24 cellular contexts compared by ENCODE assay signal in genomic region chr11:67230886-67231285, GRCh38. TPM values are rescaled to one million over a fixed set of nuclear protein-coding genes. Genes with fewer than 3 reads are reported as not detected.
DNase-seq lines count a peak whose midpoint lies in the region; ATAC-seq, FAIRE-seq and TF ChIP-seq lines count a peak whose summit lies in the region.
"Had no signal": no experiment of that assay in that cellular context is flagged by ENCODE, and none has a peak within 500 bp of the region (broad histone marks: within the 10 kb centered on the region; RNA-seq: fewer than 3 reads in every experiment).

No MANE protein-coding gene starts in this region.

- TF ChIP-seq RAD21 in H1 (IDR thresholded peaks at IDR 0.05 in 1 of 2, conservative IDR thresholded peaks at IDR 0.05 in 1 of 2; ENCODE audit: low read depth in 2 of 2, low read length in 2 of 2): no peak

- H3K27ac Mint-ChIP-seq in activated naive CD4-positive, alpha-beta T cell treated with anti-CD3 and anti-CD28 coated beads, Interleukin-2, amount 10 ng/mL, durations not matched to agents 7 days and 5 days: peak overlapping the region; percentile 28
- no peak overlapping the region for H3K27ac Mint-ChIP-seq in activated naive CD4-positive, alpha-beta T cell treated with anti-CD3 and anti-CD28 coated beads, Interleukin-2, amount 50 U/mL, for 72 hours
- no peak overlapping the region for H3K27ac Mint-ChIP-seq in WTC11
- H3K27ac Mint-ChIP-seq: B cell, HFFc6 had no signal

- H4K5ac ChIP-seq in H1 (ENCODE audit: insufficient read length, low read depth, low read length): no peak overlapping the region

- H3K4me3 ChIP-seq in H1 (ENCODE audit: extremely low read depth in 1 of 4, insufficient read depth in 2 of 4, low read depth in 3 of 4, low read length in 4 of 4): no peak overlapping the region
- H3K4me3 ChIP-seq: BLaER1, GM12878, GM23248 had no signal

- peaks cover 42% of the 10 kb centered on the region for H3K36me3 Mint-ChIP-seq in activated naive CD4-positive, alpha-beta T cell treated with anti-CD3 and anti-CD28 coated beads, Interleukin-2, amount 10 ng/mL, durations not matched to agents 7 days and 5 days
- H3K36me3 Mint-ChIP-seq in activated naive CD4-positive, alpha-beta T cell treated with anti-CD3 and anti-CD28 coated beads, Interleukin-2, amount 50 U/mL, for 72 hours: peaks cover 12 to 15% of the 10 kb centered on the region in 2 donors
- peaks cover 54% of the 10 kb centered on the region for H3K36me3 Mint-ChIP-seq in WTC11

- no peak overlapping the region for H4K8ac ChIP-seq in H1 (ENCODE audit: extremely low read depth, insufficient read depth, low read length)

- no peak overlapping the region for H2BK5ac ChIP-seq in H1 (ENCODE audit: low read depth, low read length)

- ATAC-seq in activated naive CD4-positive, alpha-beta T cell treated with anti-CD3 and anti-CD28 coated beads, Interleukin-2, amount 50 U/mL, for 72 hours: no peak
- ATAC-seq in WTC11: no peak
- ATAC-seq: GM12878, HCT116 had no signal

- no peaks in the 10 kb centered on the region for H3K23me2 ChIP-seq in H1 (ENCODE audit: low read depth, low read length)

- H4K20me1 ChIP-seq in H1 (replicated peaks in 1 of 2; ENCODE audit: control insufficient read depth in 1 of 2, insufficient read depth in 2 of 2, low read length in 2 of 2): no peaks in the 10 kb centered on the region

- CTCF ChIA-PET in activated naive CD4-positive, alpha-beta T cell treated with anti-CD3 and anti-CD28 coated beads, Interleukin-2, amount 10 ng/mL, durations not matched to agents 7 days and 5 days (lab: Charles Lee): interaction anchor here (1.1 kb wide), 1 partner anchor 9 kb away, joined by 4 read pairs; no protein-coding TSS in a partner anchor
- CTCF ChIA-PET in WTC11 (lab: Charles Lee) (interaction anchor here (0.6 kb wide), 2 partner anchors 9 to 57 kb away, joined by 3 read pairs; no protein-coding TSS in a partner anchor), H1 (lab: Charles Lee; ENCODE audit: partially characterized antibody) (no interaction called here)

- FAIRE-seq in H1 (lab: Jason Lieb, UNC): no peak
- FAIRE-seq: A204.1, D721Med, GM12878, GM19239 had no signal

- H3K4ac ChIP-seq in H1 (replicated peaks; ENCODE audit: insufficient read length, low read depth, low read length): no peak overlapping the region

- no peaks in the 10 kb centered on the region for H3K9me3 ChIP-seq in H1 (ENCODE audit: insufficient read depth in 2 of 2, low read depth in 1 of 2, low read length in 1 of 2)
- H3K9me3 ChIP-seq: BLaER1 had no signal

- H3K4me1 ChIP-seq in H1 (replicated peaks in 1 of 4; ENCODE audit: control insufficient read depth in 3 of 4, insufficient read depth in 4 of 4, low read length in 3 of 4): no peaks in the 10 kb centered on the region

- H3K56ac ChIP-seq in H1 (replicated peaks; ENCODE audit: insufficient read length, low read depth, low read length): no peak overlapping the region

- no peak overlapping the region for H3K4me2 ChIP-seq in H1 (ENCODE audit: insufficient read depth in 1 of 2, low read depth in 2 of 2, low read length in 2 of 2)
- H3K4me2 ChIP-seq: BLaER1 had no signal

- no peak overlapping the region for H3K18ac ChIP-seq in H1 (ENCODE audit: extremely low read depth, low read length)

- 88% methylated on average over 1 of the region's 1 CpG; no CpG with 5 or more reads in 1 of the 2 experiments for WGBS in H1 (ENCODE audit: extremely low coverage in 1 of 2, insufficient coverage in 1 of 2, insufficient read length in 1 of 2, insufficient replicate concordance in 2 of 2, low coverage in 1 of 2, low lambda C conversion rate in 2 of 2, missing lambda C conversion rate in 1 of 2), 2 experiments

- no peaks in the 10 kb centered on the region for H3K27me3 Mint-ChIP-seq in activated naive CD4-positive, alpha-beta T cell treated with anti-CD3 and anti-CD28 coated beads, Interleukin-2, amount 10 ng/mL, durations not matched to agents 7 days and 5 days
- H3K27me3 Mint-ChIP-seq in WTC11 (ENCODE audit: low read depth): no peaks in the 10 kb centered on the region
- H3K27me3 Mint-ChIP-seq: B cell; CD4-positive, CD25-positive, alpha-beta regulatory T cell; CD8-positive, alpha-beta memory T cell had no signal

- TF ChIP-seq POLR2A in H1 (IDR thresholded peaks at IDR 0.05; ENCODE audit: control extremely low read depth in 1 of 2, low read depth in 2 of 2, low read length in 2 of 2): no peak

- H3K9me3 Mint-ChIP-seq in activated naive CD4-positive, alpha-beta T cell treated with anti-CD3 and anti-CD28 coated beads, Interleukin-2, amount 10 ng/mL, durations not matched to agents 7 days and 5 days: no peaks in the 10 kb centered on the region
- H3K9me3 Mint-ChIP-seq in activated naive CD4-positive, alpha-beta T cell treated with anti-CD3 and anti-CD28 coated beads, Interleukin-2, amount 50 U/mL, for 72 hours: no peaks in the 10 kb centered on the region
- no peaks in the 10 kb centered on the region for H3K9me3 Mint-ChIP-seq in WTC11
- H3K9me3 Mint-ChIP-seq: CD4-positive, CD25-positive, alpha-beta regulatory T cell; CD8-positive, alpha-beta memory T cell; H9; HFFc6 had no signal

- no peak overlapping the region for H2AK5ac ChIP-seq in H1 (ENCODE audit: low read depth, low read length)

- H3K23ac ChIP-seq in H1 (ENCODE audit: insufficient read length): no peak overlapping the region

- H2AFZ ChIP-seq in H1 (ENCODE audit: low read length): no peak overlapping the region
- H2AFZ ChIP-seq: GM23248 had no signal

- no peak overlapping the region for H2BK120ac ChIP-seq in H1 (replicated peaks; ENCODE audit: low read depth, low read length)

- H2BK12ac ChIP-seq in H1 (ENCODE audit: low read depth, low read length): no peak overlapping the region

- H3K79me1 ChIP-seq in H1 (ENCODE audit: low read depth, low read length): no peaks in the 10 kb centered on the region

- H3K4me1 Mint-ChIP-seq in activated naive CD4-positive, alpha-beta T cell treated with anti-CD3 and anti-CD28 coated beads, Interleukin-2, amount 10 ng/mL, durations not matched to agents 7 days and 5 days: peaks cover 29% of the 10 kb centered on the region
- H3K4me1 Mint-ChIP-seq in WTC11: no peaks in the 10 kb centered on the region
- H3K4me1 Mint-ChIP-seq: H9 had no signal

- no peak overlapping the region for H3K9ac ChIP-seq in H1 (replicated peaks in 1 of 4; ENCODE audit: extremely low read depth in 1 of 4, low read depth in 3 of 4, low read length in 3 of 4)
- H3K9ac ChIP-seq: BLaER1, GM23248 had no signal

- no peak overlapping the region for H3K4me3 Mint-ChIP-seq in activated naive CD4-positive, alpha-beta T cell treated with anti-CD3 and anti-CD28 coated beads, Interleukin-2, amount 10 ng/mL, durations not matched to agents 7 days and 5 days
- H3K4me3 Mint-ChIP-seq in WTC11: no peak overlapping the region
- H3K4me3 Mint-ChIP-seq: B cell; CD4-positive, CD25-positive, alpha-beta regulatory T cell; CD8-positive, alpha-beta memory T cell; H9; HFFc6 had no signal

- H3K36me3 ChIP-seq in H1 (ENCODE audit: control insufficient read depth in 2 of 4, insufficient read depth in 4 of 4, low read length in 3 of 4): peaks cover 17 to 46% (median 29%) of the 10 kb centered on the region in 4 experiments; a peak in 7 of 8 replicates

- H3K27ac ChIP-seq in H1 (ENCODE audit: low read depth, low read length): no peak overlapping the region
- H3K27ac ChIP-seq: 22Rv1, BLaER1, C4-2B, GM23248 had no signal

- TF ChIP-seq EP300 in H1 (IDR thresholded peaks at IDR 0.05; ENCODE audit: borderline replicate concordance in 1 of 2, low read depth in 2 of 2, low read length in 2 of 2): no peak

- H4K91ac ChIP-seq in H1 (replicated peaks; ENCODE audit: insufficient read length, low read length): no peak overlapping the region

- H2BK15ac ChIP-seq in H1 (ENCODE audit: low read length): no peak overlapping the region

- no peak overlapping the region for H3K14ac ChIP-seq in H1 (ENCODE audit: insufficient read length)

- TF ChIP-seq CTCF in WTC11 (IDR thresholded peaks at IDR 0.05) (no peak), H1 (IDR thresholded peaks at IDR 0.05; ENCODE audit: control extremely low read depth in 1 of 3, insufficient read depth in 1 of 3, low read depth in 1 of 3, low read length in 3 of 3) (no peak)

- no peak for DNase-seq in activated naive CD4-positive, alpha-beta T cell treated with anti-CD3 and anti-CD28 coated beads, Interleukin-2, amount 10 ng/mL, durations not matched to agents 7 days and 5 days
- no peak for DNase-seq in activated naive CD4-positive, alpha-beta T cell treated with anti-CD3 and anti-CD28 coated beads, Interleukin-2, amount 50 U/mL, for 72 hours (ENCODE audit: low spot score in 2 of 2)
- DNase-seq in WTC11 (ENCODE audit: low spot score) (no peak), H1 (ENCODE audit: low read depth in 1 of 2, low spot score in 2 of 2) (no peak), NCI-H1417 treated with DMSO at 0.1 percent for 48 hours (lab: John Stamatoyannopoulos, UW) (no peak), SKM-1 (lab: John Stamatoyannopoulos, UW; ENCODE audit: unreplicated experiment) (no peak)
- DNase-seq: CD4-positive, CD25-positive, alpha-beta regulatory T cell; CD8-positive, alpha-beta memory T cell; DMS 273 treated with DMSO at 0.1 percent for 48 hours; DMS79; EL; GDM1; GM23248; H9; HFFc6 had no signal

- POLR2A ChIA-PET in WTC11 (lab: Charles Lee): no interaction called here
- POLR2A ChIA-PET in H1 (lab: Charles Lee; ENCODE audit: partially characterized antibody): interaction anchor here (1.3 kb wide), 1 partner anchor 22 kb away, joined by 3 read pairs; no protein-coding TSS in a partner anchor

- H2BK20ac ChIP-seq in H1 (ENCODE audit: low read length): no peak overlapping the region

- no peaks in the 10 kb centered on the region for H3K27me3 ChIP-seq in H1 (replicated peaks in 1 of 4; ENCODE audit: control insufficient read depth in 3 of 4, extremely low read depth in 1 of 4, insufficient read depth in 3 of 4, low read length in 3 of 4)
- H3K27me3 ChIP-seq: BLaER1 had no signal

- no peaks in the 10 kb centered on the region for H3K79me2 ChIP-seq in H1 (ENCODE audit: control insufficient read depth in 1 of 2, insufficient read depth in 2 of 2, low read length in 2 of 2)

RNA-seq across cellular contexts. Expression of gene GRK2, which starts 35.4 kb away (rescaled TPM):
- total RNA-seq in activated naive CD4-positive, alpha-beta T cell treated with anti-CD3 and anti-CD28 coated beads, Interleukin-2, amount 50 U/mL, for 72 hours: 100 to 1,000 TPM; 289 to 376 TPM
- 59.4 to 68.1 TPM (median 61.4 TPM) in 3 replicates for total RNA-seq in WTC11 (2021)
- total RNA-seq in H1 (2021; fragmentation: NEBNext Ultra II Directional; extraction: Animal tissue kit (Norgen Biotek cat#: 25700)): 47.3 and 51.4 TPM in 2 replicates
- polyA plus RNA-seq in H1 (2011; rRNA removed): 49.7 and 67.8 TPM in 2 replicates
- 45.7 TPM for polyA plus RNA-seq in H1 (2011; cell fraction: cytosol; rRNA removed)
- polyA plus RNA-seq in H1 (2011; cell fraction: nucleus; rRNA removed): 154 TPM
- 40.2 to 61.0 TPM (median 51.5 TPM) in 4 replicates for polyA plus RNA-seq in H1 (2012, experiment 1 of 2)
- 42.4 TPM for polyA plus RNA-seq in H1 (2012, experiment 2 of 2)
- 24.9 TPM for polyA plus RNA-seq in H1 (2013, experiment 1 of 2)
- polyA plus RNA-seq in H1 (2013, experiment 2 of 2): 26.2 TPM
- polyA minus RNA-seq in H1 (2011; rRNA and poly(A)+ RNA removed): 27.8 and 44.3 TPM in 2 replicates
- polyA minus RNA-seq in H1 (2011; cell fraction: cytosol; rRNA and poly(A)+ RNA removed): 37.5 TPM
- polyA minus RNA-seq in H1 (2011; cell fraction: nucleus; rRNA and poly(A)+ RNA removed): 57.3 TPM

RNA-seq across cellular contexts. Expression of gene ANKRD13D, which starts 58.2 kb away (rescaled TPM):
- 100 to 1,000 TPM in 1 of 2 donors, 10 to 100 TPM in 1; 76.0 to 213 TPM for total RNA-seq in activated naive CD4-positive, alpha-beta T cell treated with anti-CD3 and anti-CD28 coated beads, Interleukin-2, amount 50 U/mL, for 72 hours
- total RNA-seq in WTC11 (2021): 36.8 to 55.5 TPM (median 42.4 TPM) in 3 replicates
- total RNA-seq in H1 (2021; fragmentation: NEBNext Ultra II Directional; extraction: Animal tissue kit (Norgen Biotek cat#: 25700)): 24.9 and 29.2 TPM in 2 replicates
- 26.5 and 35.5 TPM in 2 replicates for polyA plus RNA-seq in H1 (2011; rRNA removed)
- 30.2 TPM for polyA plus RNA-seq in H1 (2011; cell fraction: cytosol; rRNA removed)
- 98.7 TPM for polyA plus RNA-seq in H1 (2011; cell fraction: nucleus; rRNA removed)
- 21.2 to 24.2 TPM (median 22.8 TPM) in 4 replicates for polyA plus RNA-seq in H1 (2012, experiment 1 of 2)
- 16.4 TPM for polyA plus RNA-seq in H1 (2012, experiment 2 of 2)
- polyA plus RNA-seq in H1 (2013, experiment 1 of 2): 18.6 TPM
- polyA plus RNA-seq in H1 (2013, experiment 2 of 2): 19.3 TPM
- polyA minus RNA-seq in H1 (2011; rRNA and poly(A)+ RNA removed): 10.0 and 14.3 TPM in 2 replicates
- 10.9 TPM for polyA minus RNA-seq in H1 (2011; cell fraction: cytosol; rRNA and poly(A)+ RNA removed)
- polyA minus RNA-seq in H1 (2011; cell fraction: nucleus; rRNA and poly(A)+ RNA removed): 36.1 TPM
